ENCODE assay signal across 1 cellular context in genomic region chr7:56028942-56029630, GRCh38.
A peak's percentile ranks its signal among the peaks of the same experiment; 100 is the strongest.
TF ChIP-seq lines count a peak whose summit lies in the region.

No MANE protein-coding gene starts in this region.

TF ChIP-seq in liver, 16 proteins besides CTCF, POLR2A, EP300 and RAD21 (continued from another document):
- TF ChIP-seq REST (IDR thresholded peaks at IDR 0.05) (no peak), HNF4A (conservative IDR thresholded peaks at IDR 0.05) (peak; percentile 81 to 91)
